In genomic region chr6:4521070-4521469, GRCh38 we compare ENCODE assay signal across 1 cellular context.
TF ChIP-seq lines count a peak whose summit lies in the region.

No MANE protein-coding gene starts in this region.

TF ChIP-seq in GM23338, 12 proteins besides CTCF, POLR2A, EP300 and RAD21 (continued from another document):
- TF ChIP-seq, protein P1, sequence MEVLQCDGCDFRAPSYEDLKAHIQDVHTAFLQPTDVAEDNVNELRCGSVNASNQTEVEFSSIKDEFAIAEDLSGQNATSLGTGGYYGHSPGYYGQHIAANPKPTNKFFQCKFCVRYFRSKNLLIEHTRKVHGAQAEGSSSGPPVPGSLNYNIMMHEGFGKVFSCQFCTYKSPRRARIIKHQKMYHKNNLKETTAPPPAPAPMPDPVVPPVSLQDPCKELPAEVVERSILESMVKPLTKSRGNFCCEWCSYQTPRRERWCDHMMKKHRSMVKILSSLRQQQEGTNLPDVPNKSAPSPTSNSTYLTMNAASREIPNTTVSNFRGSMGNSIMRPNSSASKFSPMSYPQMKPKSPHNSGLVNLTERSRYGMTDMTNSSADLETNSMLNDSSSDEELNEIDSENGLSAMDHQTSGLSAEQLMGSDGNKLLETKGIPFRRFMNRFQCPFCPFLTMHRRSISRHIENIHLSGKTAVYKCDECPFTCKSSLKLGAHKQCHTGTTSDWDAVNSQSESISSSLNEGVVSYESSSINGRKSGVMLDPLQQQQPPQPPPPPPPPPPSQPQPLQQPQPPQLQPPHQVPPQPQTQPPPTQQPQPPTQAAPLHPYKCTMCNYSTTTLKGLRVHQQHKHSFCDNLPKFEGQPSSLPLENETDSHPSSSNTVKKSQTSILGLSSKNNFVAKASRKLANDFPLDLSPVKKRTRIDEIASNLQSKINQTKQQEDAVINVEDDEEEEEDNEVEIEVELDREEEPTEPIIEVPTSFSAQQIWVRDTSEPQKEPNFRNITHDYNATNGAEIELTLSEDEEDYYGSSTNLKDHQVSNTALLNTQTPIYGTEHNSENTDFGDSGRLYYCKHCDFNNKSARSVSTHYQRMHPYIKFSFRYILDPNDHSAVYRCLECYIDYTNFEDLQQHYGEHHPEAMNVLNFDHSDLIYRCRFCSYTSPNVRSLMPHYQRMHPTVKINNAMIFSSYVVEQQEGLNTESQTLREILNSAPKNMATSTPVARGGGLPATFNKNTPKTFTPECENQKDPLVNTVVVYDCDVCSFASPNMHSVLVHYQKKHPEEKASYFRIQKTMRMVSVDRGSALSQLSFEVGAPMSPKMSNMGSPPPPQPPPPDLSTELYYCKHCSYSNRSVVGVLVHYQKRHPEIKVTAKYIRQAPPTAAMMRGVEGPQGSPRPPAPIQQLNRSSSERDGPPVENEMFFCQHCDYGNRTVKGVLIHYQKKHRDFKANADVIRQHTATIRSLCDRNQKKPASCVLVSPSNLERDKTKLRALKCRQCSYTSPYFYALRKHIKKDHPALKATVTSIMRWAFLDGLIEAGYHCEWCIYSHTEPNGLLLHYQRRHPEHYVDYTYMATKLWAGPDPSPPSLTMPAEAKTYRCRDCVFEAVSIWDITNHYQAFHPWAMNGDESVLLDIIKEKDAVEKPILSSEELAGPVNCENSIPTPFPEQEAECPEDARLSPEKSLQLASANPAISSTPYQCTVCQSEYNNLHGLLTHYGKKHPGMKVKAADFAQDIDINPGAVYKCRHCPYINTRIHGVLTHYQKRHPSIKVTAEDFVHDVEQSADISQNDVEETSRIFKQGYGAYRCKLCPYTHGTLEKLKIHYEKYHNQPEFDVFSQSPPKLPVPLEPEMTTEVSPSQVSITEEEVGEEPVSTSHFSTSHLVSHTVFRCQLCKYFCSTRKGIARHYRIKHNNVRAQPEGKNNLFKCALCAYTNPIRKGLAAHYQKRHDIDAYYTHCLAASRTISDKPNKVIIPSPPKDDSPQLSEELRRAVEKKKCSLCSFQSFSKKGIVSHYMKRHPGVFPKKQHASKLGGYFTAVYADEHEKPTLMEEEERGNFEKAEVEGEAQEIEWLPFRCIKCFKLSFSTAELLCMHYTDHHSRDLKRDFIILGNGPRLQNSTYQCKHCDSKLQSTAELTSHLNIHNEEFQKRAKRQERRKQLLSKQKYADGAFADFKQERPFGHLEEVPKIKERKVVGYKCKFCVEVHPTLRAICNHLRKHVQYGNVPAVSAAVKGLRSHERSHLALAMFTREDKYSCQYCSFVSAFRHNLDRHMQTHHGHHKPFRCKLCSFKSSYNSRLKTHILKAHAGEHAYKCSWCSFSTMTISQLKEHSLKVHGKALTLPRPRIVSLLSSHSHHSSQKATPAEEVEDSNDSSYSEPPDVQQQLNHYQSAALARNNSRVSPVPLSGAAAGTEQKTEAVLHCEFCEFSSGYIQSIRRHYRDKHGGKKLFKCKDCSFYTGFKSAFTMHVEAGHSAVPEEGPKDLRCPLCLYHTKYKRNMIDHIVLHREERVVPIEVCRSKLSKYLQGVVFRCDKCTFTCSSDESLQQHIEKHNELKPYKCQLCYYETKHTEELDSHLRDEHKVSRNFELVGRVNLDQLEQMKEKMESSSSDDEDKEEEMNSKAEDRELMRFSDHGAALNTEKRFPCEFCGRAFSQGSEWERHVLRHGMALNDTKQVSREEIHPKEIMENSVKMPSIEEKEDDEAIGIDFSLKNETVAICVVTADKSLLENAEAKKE (CRISPR knock-in tag; IDR thresholded peaks at IDR 0.05), result no peak
- no peak for TF ChIP-seq ZNF331 (CRISPR knock-in tag; IDR thresholded peaks at IDR 0.05; ENCODE audit: low read depth)
- no peak for TF ChIP-seq POLR2AphosphoS5 (IDR thresholded peaks at IDR 0.05; ENCODE audit: low read depth)
TF ChIP-seq in GM23338: peak in this region for 0.
